ENCODE assay signal across 8 cellular contexts in genomic region chr11:85628771-85629341, GRCh38. TPM values are rescaled to one million over a fixed set of nuclear protein-coding genes. Genes with fewer than 3 reads are reported as not detected.
A peak's percentile ranks its signal among the peaks of the same experiment; 100 is the strongest.
DNase-seq lines count a peak whose midpoint lies in the region; ATAC-seq and TF ChIP-seq lines count a peak whose summit lies in the region.

No MANE protein-coding gene starts in this region.

- peak overlapping the region; percentile 71 for H3K4me3 ChIP-seq in fibroblast of villous mesenchyme (ENCODE audit: low read depth, low read length)
- H3K4me3 ChIP-seq in prostate gland, result peak overlapping the region; percentile 59 to 66

- H3K4me1 ChIP-seq in prostate gland (replicated peaks), result no peaks in the 10 kb centered on the region

- H3K27ac ChIP-seq in prostate gland, result peak overlapping the region; percentile 89 to 92

- no peak for TF ChIP-seq CTCF in fibroblast of villous mesenchyme (IDR thresholded peaks at IDR 0.05; ENCODE audit: insufficient read depth, low read depth, low read length)
- TF ChIP-seq CTCF in prostate gland (IDR thresholded peaks at IDR 0.05), result no peak

- DNase-seq in activated T-cell treated with anti-CD3 and anti-CD28 coated beads for 4 hours (peak; percentile 52), fibroblast of villous mesenchyme (ENCODE audit: low read depth) (no peak), prostate gland (ENCODE audit: low spot score) (no peak), mucosa of gallbladder (ENCODE audit: low spot score) (no peak), kidney glomerular epithelial cell (lab: John Stamatoyannopoulos, UW) (no peak)
- DNase-seq in activated T-cell treated with anti-CD3 and anti-CD28 coated beads, Interleukin-2, amount 50 U/mL, for 48 hours, result no peak
- DNase-seq in activated CD4-positive, alpha-beta T cell treated with anti-CD3 and anti-CD28 coated beads, Interleukin-2, amount 50 U/mL, for 4 hours, result peak; percentile 42 to 43

- peak; percentile 17 for ATAC-seq in HG03135 (IDR thresholded peaks at IDR 0.05; ENCODE audit: unreplicated experiment)

- no peaks in the 10 kb centered on the region for H3K36me3 ChIP-seq in prostate gland

- H3K27me3 ChIP-seq in prostate gland (replicated peaks; ENCODE audit: insufficient read depth), result no peaks in the 10 kb centered on the region

- H3K9me3 ChIP-seq in prostate gland, result no peaks in the 10 kb centered on the region

- intact Hi-C loops in prostate gland (cut with DNase I), result loop anchor here (2.0 to 5.0 kb wide), 3 partner anchors 18 to 58 kb away; partner anchors contain the start of genes CCDC89, CREBZF and TMEM126A

- TF ChIP-seq POLR2A in prostate gland (IDR thresholded peaks at IDR 0.05), result no peak

- WGBS in prostate gland, result 1% methylated on average over 13 of the region's 13 CpGs

RNA-seq across cellular contexts. Expression of gene TMEM126B, which starts 0.5 kb away (rescaled TPM):
- total RNA-seq in fibroblast of villous mesenchyme (67.0 and 73.0 TPM in 2 replicates), prostate gland (10 to 100 TPM; 30.0 to 38.3 TPM), mucosa of gallbladder (35.5 TPM)

RNA-seq across cellular contexts. Expression of gene DLG2, which starts 1.7 kb away (rescaled TPM):
- total RNA-seq in fibroblast of villous mesenchyme (1.3 TPM in 2 replicates), prostate gland (10 to 100 TPM in 1 of 2 donors, 1 to 10 TPM in 1; 9.8 to 16.2 TPM), mucosa of gallbladder (4.4 TPM)

RNA-seq across cellular contexts. Expression of gene TMEM126A, which starts 18.9 kb away (rescaled TPM):
- total RNA-seq in fibroblast of villous mesenchyme (39.9 and 46.6 TPM in 2 replicates), prostate gland (10 to 100 TPM; 13.6 to 24.4 TPM), mucosa of gallbladder (18.3 TPM)

RNA-seq across cellular contexts. Expression of gene CREBZF, which starts 36.1 kb away (rescaled TPM):
- total RNA-seq in fibroblast of villous mesenchyme (41.5 and 49.9 TPM in 2 replicates), prostate gland (10 to 100 TPM; 50.2 to 89.5 TPM), mucosa of gallbladder (48.4 TPM)

RNA-seq across cellular contexts. Expression of gene CCDC89, which starts 57.1 kb away (rescaled TPM):
- total RNA-seq in fibroblast of villous mesenchyme (2.6 and 3.9 TPM in 2 replicates), prostate gland (1 to 10 TPM; 1.4 to 3.6 TPM), mucosa of gallbladder (2.6 TPM)

Comparison
In these comparisons a context has a peak if more than half of its experiments do, and no peak if none do; other contexts are left out.
1. DNase-seq: peak in activated T-cell treated with anti-CD3 and anti-CD28 coated beads for 4 hours (single experiment) and activated CD4-positive, alpha-beta T cell treated with anti-CD3 and anti-CD28 coated beads, Interleukin-2, amount 50 U/mL, for 4 hours (2 of 2); none in activated T-cell treated with anti-CD3 and anti-CD28 coated beads, Interleukin-2, amount 50 U/mL, for 48 hours (0 of 2), fibroblast of villous mesenchyme (single experiment), prostate gland (single experiment), mucosa of gallbladder (single experiment) and kidney glomerular epithelial cell (single experiment).